Comparison of ENCODE assay signal across 9 cellular contexts in genomic region chr2:121297217-121297830, GRCh38. TPM values are rescaled to one million over a fixed set of nuclear protein-coding genes. Genes with fewer than 3 reads are reported as not detected.
DNase-seq lines count a peak whose midpoint lies in the region; ATAC-seq and TF ChIP-seq lines count a peak whose summit lies in the region.
"Had no signal": no experiment of that assay in that cellular context is flagged by ENCODE, and none has a peak within 500 bp of the region (broad histone marks: within the 10 kb centered on the region; RNA-seq: fewer than 3 reads in every experiment).

No MANE protein-coding gene starts in this region.

- H3K9me2 ChIP-seq in Karpas-422 (replicated peaks; ENCODE audit: insufficient read depth, low read length): no peaks in the 10 kb centered on the region

- 42 to 47% (median 45%) methylated on average over 9 of the region's 9 CpGs for WGBS in heart left ventricle, 4 donors

- peaks cover 9% of the 10 kb centered on the region for H3K27me3 Mint-ChIP-seq in activated CD8-positive, alpha-beta T cell treated with anti-CD3 and anti-CD28 coated beads for 36 hours
- H3K27me3 Mint-ChIP-seq in activated CD8-positive, alpha-beta T cell treated with anti-CD3 and anti-CD28 coated beads, Interleukin-2, amount 10 ng/mL, durations not matched to agents 7 days and 5 days (ENCODE audit: low read depth): peaks cover 5% of the 10 kb centered on the region
- peaks cover 8% of the 10 kb centered on the region for H3K27me3 Mint-ChIP-seq in T-helper 2 cell treated with Interferon-gamma antibody and Interleukin-4, amounts not matched to agents 5 μg/mL and 100 μg/mL, for 36 hours (ENCODE audit: low read depth)

- no peaks in the 10 kb centered on the region for H3K4me1 ChIP-seq in Karpas-422 (ENCODE audit: low read length)
- H3K4me1 ChIP-seq in heart left ventricle: no peaks in the 10 kb centered on the region

- H3K27ac ChIP-seq in Karpas-422 (ENCODE audit: low read length) (no peak overlapping the region), heart left ventricle (no peak overlapping the region)

- H3K9ac ChIP-seq in Karpas-422 (ENCODE audit: low read length): no peak overlapping the region

- H3K9me3 Mint-ChIP-seq in activated CD8-positive, alpha-beta T cell treated with anti-CD3 and anti-CD28 coated beads for 36 hours: no peaks in the 10 kb centered on the region
- H3K9me3 Mint-ChIP-seq in activated CD8-positive, alpha-beta T cell treated with anti-CD3 and anti-CD28 coated beads, Interleukin-2, amount 10 ng/mL, durations not matched to agents 7 days and 5 days (ENCODE audit: insufficient read depth): no peaks in the 10 kb centered on the region
- H3K9me3 Mint-ChIP-seq in T-helper 2 cell treated with Interferon-gamma antibody and Interleukin-4, amounts not matched to agents 5 μg/mL and 100 μg/mL, for 36 hours: no peaks in the 10 kb centered on the region
- H3K9me3 Mint-ChIP-seq: activated naive CD8-positive, alpha-beta T cell treated with anti-CD3 and anti-CD28 coated beads, Interleukin-2, amount 10 ng/mL, durations not matched to agents 7 days and 5 days had no signal

- POLR2A ChIA-PET in activated CD8-positive, alpha-beta T cell treated with anti-CD3 and anti-CD28 coated beads for 36 hours (lab: Charles Lee): no interaction called here
- POLR2A ChIA-PET in activated CD8-positive, alpha-beta T cell treated with anti-CD3 and anti-CD28 coated beads, Interleukin-2, amount 10 ng/mL, durations not matched to agents 7 days and 5 days (lab: Charles Lee): no interaction called here

- H2AFZ ChIP-seq in Karpas-422 (ENCODE audit: low read length): no peak overlapping the region

- H3K4me3 ChIP-seq in Karpas-422 (ENCODE audit: low read length): no peak overlapping the region
- no peak overlapping the region for H3K4me3 ChIP-seq in heart left ventricle

- H3K27me3 ChIP-seq in Karpas-422 (ENCODE audit: low read length): no peaks in the 10 kb centered on the region
- no peaks in the 10 kb centered on the region for H3K27me3 ChIP-seq in heart left ventricle

- no peak overlapping the region for H3K4me2 ChIP-seq in Karpas-422 (ENCODE audit: low read depth, low read length, poor library complexity, severe bottlenecking)

- H3K4me1 Mint-ChIP-seq in activated CD8-positive, alpha-beta T cell treated with anti-CD3 and anti-CD28 coated beads for 36 hours (ENCODE audit: low read depth): no peaks in the 10 kb centered on the region
- H3K4me1 Mint-ChIP-seq in activated CD8-positive, alpha-beta T cell treated with anti-CD3 and anti-CD28 coated beads, Interleukin-2, amount 10 ng/mL, durations not matched to agents 7 days and 5 days (ENCODE audit: low read depth): no peaks in the 10 kb centered on the region
- H3K4me1 Mint-ChIP-seq in T-helper 2 cell treated with Interferon-gamma antibody and Interleukin-4, amounts not matched to agents 5 μg/mL and 100 μg/mL, for 36 hours (ENCODE audit: low read depth): no peaks in the 10 kb centered on the region
- H3K4me1 Mint-ChIP-seq: activated naive CD8-positive, alpha-beta T cell treated with anti-CD3 and anti-CD28 coated beads, Interleukin-2, amount 10 ng/mL, durations not matched to agents 7 days and 5 days had no signal

- H3K36me3 ChIP-seq in Karpas-422 (ENCODE audit: insufficient read depth, low read length) (no peaks in the 10 kb centered on the region), heart left ventricle (no peaks in the 10 kb centered on the region)

- H4K20me1 ChIP-seq in Karpas-422 (ENCODE audit: insufficient read depth, low read depth, low read length): no peaks in the 10 kb centered on the region

- H3K79me2 ChIP-seq in Karpas-422 (ENCODE audit: low read length): no peaks in the 10 kb centered on the region

- no peaks in the 10 kb centered on the region for H3K36me3 Mint-ChIP-seq in activated CD8-positive, alpha-beta T cell treated with anti-CD3 and anti-CD28 coated beads for 36 hours (ENCODE audit: low read depth)
- no peaks in the 10 kb centered on the region for H3K36me3 Mint-ChIP-seq in activated CD8-positive, alpha-beta T cell treated with anti-CD3 and anti-CD28 coated beads, Interleukin-2, amount 10 ng/mL, durations not matched to agents 7 days and 5 days (ENCODE audit: low read depth)
- H3K36me3 Mint-ChIP-seq in T-helper 2 cell treated with Interferon-gamma antibody and Interleukin-4, amounts not matched to agents 5 μg/mL and 100 μg/mL, for 36 hours (ENCODE audit: low read depth): no peaks in the 10 kb centered on the region
- H3K36me3 Mint-ChIP-seq: activated naive CD8-positive, alpha-beta T cell treated with anti-CD3 and anti-CD28 coated beads, Interleukin-2, amount 10 ng/mL, durations not matched to agents 7 days and 5 days had no signal

- peak; percentile 4 for DNase-seq in activated CD8-positive, alpha-beta T cell treated with anti-CD3 and anti-CD28 coated beads for 36 hours
- DNase-seq in activated CD8-positive, alpha-beta T cell treated with anti-CD3 and anti-CD28 coated beads, Interleukin-2, amount 10 ng/mL, durations not matched to agents 7 days and 5 days: no peak
- DNase-seq in Karpas-422 (peak; percentile 73), SKM-1 treated with dmso at 0.1 percent for 144 hours (lab: John Stamatoyannopoulos, UW; ENCODE audit: unreplicated experiment) (peak; percentile 16), heart left ventricle (no peak), superior temporal gyrus (ENCODE audit: extremely low spot score) (peak; percentile 69), ureter (ENCODE audit: low spot score) (no peak)
- DNase-seq in T-helper 2 cell treated with Interferon-gamma antibody and Interleukin-4, amounts not matched to agents 5 μg/mL and 100 μg/mL, for 36 hours (ENCODE audit: low spot score): no peak
- DNase-seq: activated naive CD8-positive, alpha-beta T cell treated with anti-CD3 and anti-CD28 coated beads, Interleukin-2, amount 10 ng/mL, durations not matched to agents 7 days and 5 days had no signal

- no peak overlapping the region for H3K4me3 Mint-ChIP-seq in activated CD8-positive, alpha-beta T cell treated with anti-CD3 and anti-CD28 coated beads for 36 hours
- H3K4me3 Mint-ChIP-seq in activated CD8-positive, alpha-beta T cell treated with anti-CD3 and anti-CD28 coated beads, Interleukin-2, amount 10 ng/mL, durations not matched to agents 7 days and 5 days: no peak overlapping the region
- no peak overlapping the region for H3K4me3 Mint-ChIP-seq in T-helper 2 cell treated with Interferon-gamma antibody and Interleukin-4, amounts not matched to agents 5 μg/mL and 100 μg/mL, for 36 hours
- H3K4me3 Mint-ChIP-seq: activated naive CD8-positive, alpha-beta T cell treated with anti-CD3 and anti-CD28 coated beads, Interleukin-2, amount 10 ng/mL, durations not matched to agents 7 days and 5 days had no signal

- CTCF ChIA-PET in activated CD8-positive, alpha-beta T cell treated with anti-CD3 and anti-CD28 coated beads for 36 hours (lab: Charles Lee): interaction anchor here (0.7 to 1.4 kb wide), 3 partner anchors 17 to 57 kb away, joined by 3 read pairs; no protein-coding TSS in a partner anchor
- CTCF ChIA-PET in activated CD8-positive, alpha-beta T cell treated with anti-CD3 and anti-CD28 coated beads, Interleukin-2, amount 10 ng/mL, durations not matched to agents 7 days and 5 days (lab: Charles Lee): no interaction called here

- no peak overlapping the region for H3K27ac Mint-ChIP-seq in activated CD8-positive, alpha-beta T cell treated with anti-CD3 and anti-CD28 coated beads for 36 hours
- H3K27ac Mint-ChIP-seq in activated CD8-positive, alpha-beta T cell treated with anti-CD3 and anti-CD28 coated beads, Interleukin-2, amount 10 ng/mL, durations not matched to agents 7 days and 5 days: no peak overlapping the region
- H3K27ac Mint-ChIP-seq in T-helper 2 cell treated with Interferon-gamma antibody and Interleukin-4, amounts not matched to agents 5 μg/mL and 100 μg/mL, for 36 hours: no peak overlapping the region
- H3K27ac Mint-ChIP-seq: activated naive CD8-positive, alpha-beta T cell treated with anti-CD3 and anti-CD28 coated beads, Interleukin-2, amount 10 ng/mL, durations not matched to agents 7 days and 5 days had no signal

- H3K9me3 ChIP-seq in Karpas-422 (ENCODE audit: low read length) (no peaks in the 10 kb centered on the region), heart left ventricle (no peaks in the 10 kb centered on the region)

- intact Hi-C loops in activated CD8-positive, alpha-beta T cell treated with anti-CD3 and anti-CD28 coated beads for 36 hours (cut with micrococcal nuclease): no loop called here
- intact Hi-C loops in heart left ventricle (cut with DNase I): loop anchor here in 2 of 10 donors (10.0 kb wide), 2 partner anchors 173 to 203 kb away; no protein-coding TSS in a partner anchor

- TF ChIP-seq CTCF in activated CD8-positive, alpha-beta T cell treated with anti-CD3 and anti-CD28 coated beads for 36 hours (IDR thresholded peaks at IDR 0.05): peak; percentile 38
- peak in 11 of 12 donors; percentile 24 to 65 (median 42) for TF ChIP-seq CTCF in heart left ventricle (IDR thresholded peaks at IDR 0.05)

- no peak for TF ChIP-seq POLR2A in heart left ventricle (IDR thresholded peaks at IDR 0.05)

- ATAC-seq in activated CD8-positive, alpha-beta T cell treated with anti-CD3 and anti-CD28 coated beads for 36 hours: peak; percentile 65
- ATAC-seq in activated CD8-positive, alpha-beta T cell treated with anti-CD3 and anti-CD28 coated beads, Interleukin-2, amount 10 ng/mL, durations not matched to agents 7 days and 5 days: no peak
- ATAC-seq in heart left ventricle: peak in 3 of 4 donors; percentile 58 to 79 (median 71)

RNA-seq across cellular contexts. Expression of gene TFCP2L1, which starts 12.3 kb away (rescaled TPM):
- total RNA-seq in activated CD8-positive, alpha-beta T cell treated with anti-CD3 and anti-CD28 coated beads for 36 hours: under 1 TPM in 1 of 2 experiments, not detected in 1; 0.04 TPM
- under 1 TPM in 1 of 2 experiments, not detected in 1; 0.16 TPM for total RNA-seq in activated CD8-positive, alpha-beta T cell treated with anti-CD3 and anti-CD28 coated beads, Interleukin-2, amount 10 ng/mL, durations not matched to agents 7 days and 5 days
- total RNA-seq in Karpas-422 (2014; rRNA removed; shearing (Covaris generic); ENCODE audit: low replicate concordance): not detected in 2 replicates
- total RNA-seq in heart left ventricle (1 to 10 TPM in 1 of 9 donors, under 1 TPM in 7, not detected in 1; 0.04 to 1.5 (median 0.21) TPM), ureter (15.7 TPM)
- under 1 TPM; 0.10 to 0.15 TPM for polyA plus RNA-seq in heart left ventricle

Comparison
In these comparisons a context has a peak if more than half of its experiments do, and no peak if none do; other contexts are left out.
1. DNase-seq: peak in activated CD8-positive, alpha-beta T cell treated with anti-CD3 and anti-CD28 coated beads for 36 hours (single experiment), Karpas-422 (single experiment), SKM-1 treated with dmso at 0.1 percent for 144 hours (single experiment) and superior temporal gyrus (single experiment); none in activated CD8-positive, alpha-beta T cell treated with anti-CD3 and anti-CD28 coated beads, Interleukin-2, amount 10 ng/mL, durations not matched to agents 7 days and 5 days (single experiment), heart left ventricle (0 of 5), T-helper 2 cell treated with Interferon-gamma antibody and Interleukin-4, amounts not matched to agents 5 μg/mL and 100 μg/mL, for 36 hours (single experiment) and ureter (single experiment).